ENCODE assay signal across 1 cellular context in genomic region chr13:42754801-42755513, GRCh38.
TF ChIP-seq lines count a peak whose summit lies in the region.

No MANE protein-coding gene starts in this region.

TF ChIP-seq in IMR-90, 13 proteins besides CTCF, POLR2A, EP300 and RAD21:
- no peak for TF ChIP-seq RFX5 (IDR thresholded peaks at IDR 0.05; ENCODE audit: low read depth, low read length)
- no peak for TF ChIP-seq CHD1 (IDR thresholded peaks at IDR 0.05; ENCODE audit: low read depth, low read length)
- TF ChIP-seq CEBPB (IDR thresholded peaks at IDR 0.05; ENCODE audit: low read depth, low read length) = no peak
- no peak for TF ChIP-seq NFE2L2 (IDR thresholded peaks at IDR 0.05; ENCODE audit: low read depth, low read length)
- no peak for TF ChIP-seq FOS (IDR thresholded peaks at IDR 0.05; ENCODE audit: low read depth, low read length)
- no peak for TF ChIP-seq ELK1 (IDR thresholded peaks at IDR 0.05; ENCODE audit: borderline replicate concordance, low read depth, low read length)
- TF ChIP-seq BHLHE40 (IDR thresholded peaks at IDR 0.05; ENCODE audit: low read depth, low read length) = no peak
- no peak for TF ChIP-seq MXI1 (IDR thresholded peaks at IDR 0.05; ENCODE audit: borderline replicate concordance, low read depth, low read length)
- no peak for TF ChIP-seq MAFK (IDR thresholded peaks at IDR 0.05; ENCODE audit: low read depth, low read length)
- TF ChIP-seq SMC3 (IDR thresholded peaks at IDR 0.05; ENCODE audit: low read depth, low read length) = no peak
- TF ChIP-seq RCOR1 (IDR thresholded peaks at IDR 0.05; ENCODE audit: insufficient replicate concordance, low read length) = no peak
- TF ChIP-seq USF2 (IDR thresholded peaks at IDR 0.05; ENCODE audit: low read depth, low read length) = no peak
- TF ChIP-seq MAZ (IDR thresholded peaks at IDR 0.05; ENCODE audit: borderline replicate concordance, low read depth, low read length) = no peak
